9 cellular contexts compared by ENCODE assay signal in genomic region chr9:114386886-114387677, GRCh38. TPM values are rescaled to one million over a fixed set of nuclear protein-coding genes. Genes with fewer than 3 reads are reported as not detected.
DNase-seq lines count a peak whose midpoint lies in the region; ATAC-seq and TF ChIP-seq lines count a peak whose summit lies in the region.
"Had no signal": no experiment of that assay in that cellular context is flagged by ENCODE, and none has a peak within 500 bp of the region (broad histone marks: within the 10 kb centered on the region; RNA-seq: fewer than 3 reads in every experiment).

No MANE protein-coding gene starts in this region.

- TF ChIP-seq POLR2A in ovary (IDR thresholded peaks at IDR 0.05): no peak

- no peak for TF ChIP-seq EP300 in ovary (IDR thresholded peaks at IDR 0.05)

- no peaks in the 10 kb centered on the region for H3K9me3 Mint-ChIP-seq in T-cell

- peak overlapping the region; percentile 77 to 88 for H3K27ac ChIP-seq in ovary

- WGBS in ovary, 3 donors: 2 to 4% (median 3%) methylated on average over 18 of the region's 18 CpGs

- H3K9me3 ChIP-seq in ovary: no peaks in the 10 kb centered on the region

- H3K4me3 ChIP-seq in ovary: peak overlapping the region; percentile 62

- TF ChIP-seq CTCF in GM12872 (IDR thresholded peaks at IDR 0.05; ENCODE audit: insufficient read depth, low read depth, low read length): 0 out of 3 replicates have a peak, but pooled peaks have one; percentile 17
- TF ChIP-seq CTCF in ovary (IDR thresholded peaks at IDR 0.05): no peak

- H3K27ac Mint-ChIP-seq in T-cell: peak overlapping the region; percentile 99

- H3K36me3 ChIP-seq in ovary: no peaks in the 10 kb centered on the region

- intact Hi-C loops in ovary (cut with DNase I): loop anchor here in 2 of 4 donors (5.0 to 10.0 kb wide), 2 partner anchors 50 to 152 kb away; no protein-coding TSS in a partner anchor

- CTCF ChIA-PET in T-cell (lab: Charles Lee): interaction anchor here (1.0 to 5.1 kb wide), 7 partner anchors 8 to 33 kb away, joined by 3 to 40 read pairs (median 8); no protein-coding TSS in a partner anchor

- no peak for ATAC-seq in T-cell (replicated peaks in 1 of 4)
- ATAC-seq in SK-N-SH treated with all-trans-retinoic acid at 6 μM for 48 hours: no peak

- H3K27me3 ChIP-seq in ovary: no peaks in the 10 kb centered on the region

- peak overlapping the region; percentile 95 to 100 (median 96) for H3K4me3 Mint-ChIP-seq in T-cell

- H3K4me1 ChIP-seq in ovary (ENCODE audit: insufficient read depth): peaks cover 35% of the 10 kb centered on the region

- peak in 4 of 34 experiments; percentile 19 to 31 (median 20) for DNase-seq in T-cell
- peak; percentile 44 for DNase-seq in fibroblast of gingiva (ENCODE audit: low read depth)
- peak; percentile 47 to 73 (median 69) for DNase-seq in ovary
- no peak for DNase-seq in NCI-H2171 treated with DMSO at 0.1 percent for 48 hours (lab: John Stamatoyannopoulos, UW)
- DNase-seq in HuH-7 (ENCODE audit: low spot score): no peak
- DNase-seq in cerebellum (ENCODE audit: low spot score): no peak

- POLR2A ChIA-PET in T-cell (lab: Charles Lee): interaction anchor here (0.7 to 5.1 kb wide), 12 partner anchors 10 to 204 kb away, joined by 3 to 42 read pairs (median 6); partner anchors contain the start of gene ATP6V1G1 (in 1 of the 2)

- peaks cover 47% of the 10 kb centered on the region for H3K36me3 Mint-ChIP-seq in T-cell

- H3K4me1 Mint-ChIP-seq in T-cell: peaks cover 71 to 91% (median 73%) of the 10 kb centered on the region in 3 donors

- H3K27me3 Mint-ChIP-seq in T-cell: no peaks in the 10 kb centered on the region

TF ChIP-seq in SK-N-SH treated with all-trans-retinoic acid at 6 μM for 48 hours, 23 proteins besides CTCF, POLR2A, EP300 and RAD21:
- TF ChIP-seq TSHZ2 (CRISPR knock-in tag; IDR thresholded peaks at IDR 0.05) (no peak), ESRRG (CRISPR knock-in tag; IDR thresholded peaks at IDR 0.05) (no peak), CREB5 (CRISPR knock-in tag; IDR thresholded peaks at IDR 0.05; ENCODE audit: low read depth) (no peak), ARNTL (CRISPR knock-in tag; IDR thresholded peaks at IDR 0.05; ENCODE audit: borderline replicate concordance, low read depth) (no peak), ZNF565 (CRISPR knock-in tag; conservative IDR thresholded peaks at IDR 0.05; ENCODE audit: low read depth) (no peak), TCF4 (CRISPR knock-in tag; IDR thresholded peaks at IDR 0.05; ENCODE audit: borderline replicate concordance) (no peak), ZNF8 (CRISPR knock-in tag; IDR thresholded peaks at IDR 0.05) (no peak), OSR1 (CRISPR knock-in tag; IDR thresholded peaks at IDR 0.05) (no peak), ISL1 (CRISPR knock-in tag; IDR thresholded peaks at IDR 0.05) (no peak)

RNA-seq across cellular contexts. Expression of gene AKNA, which starts 0.7 kb away (rescaled TPM):
- total RNA-seq in T-cell: 100 to 1,000 TPM; 382 to 462 (median 415) TPM
- 100 to 1,000 TPM in 1 of 7 donors, 10 to 100 TPM in 6; 21.1 to 123 (median 39.7) TPM for total RNA-seq in ovary
- polyA plus RNA-seq in ovary: 10 to 100 TPM; 12.9 to 24.5 TPM
- total RNA-seq in cerebellum: 10.6 TPM

RNA-seq across cellular contexts. Expression of gene ORM2, which starts 57.4 kb away (rescaled TPM):
- 1 to 10 TPM in 3 of 5 donors, not detected in 2; 1.4 to 2.2 (median 1.8) TPM for total RNA-seq in T-cell
- 1 to 10 TPM in 1 of 7 donors, under 1 TPM in 1, not detected in 5; 0.82 to 2.6 TPM for total RNA-seq in ovary
- polyA plus RNA-seq in ovary: under 1 TPM in 1 of 2 donors, not detected in 1; 0.52 TPM
- not detected for total RNA-seq in cerebellum
- total RNA-seq: T-helper 2 cell treated with Interferon-gamma antibody and Interleukin-4, amounts not matched to agents 100 ng/mL and 5 ng/mL, for 36 hours had no signal

Comparison
In these comparisons a context has a peak if more than half of its experiments do, and no peak if none do; other contexts are left out.
1. DNase-seq: peak in fibroblast of gingiva (single experiment) and ovary (5 of 5); none in NCI-H2171 treated with DMSO at 0.1 percent for 48 hours (single experiment), HuH-7 (single experiment) and cerebellum (single experiment).